ENCODE assay signal across 19 cellular contexts in genomic region chr9:127066775-127067111, GRCh38. TPM values are rescaled to one million over a fixed set of nuclear protein-coding genes. Genes with fewer than 3 reads are reported as not detected.
DNase-seq lines count a peak whose midpoint lies in the region; ATAC-seq and TF ChIP-seq lines count a peak whose summit lies in the region.
"Had no signal": no experiment of that assay in that cellular context is flagged by ENCODE, and none has a peak within 500 bp of the region (broad histone marks: within the 10 kb centered on the region; RNA-seq: fewer than 3 reads in every experiment).

No MANE protein-coding gene starts in this region.

- H2AFZ ChIP-seq in mesenchymal stem cell (ENCODE audit: low read depth, low read length): no peak overlapping the region
- H2AFZ ChIP-seq: GM23338 had no signal

- intact Hi-C loops in mucosa of descending colon (cut with DNase I, micrococcal nuclease): no loop called here

- H2BK12ac ChIP-seq in mesenchymal stem cell (ENCODE audit: low read length in 2 of 2): no peak overlapping the region

- H3K79me1 ChIP-seq in mesenchymal stem cell (replicated peaks; ENCODE audit: low read length, poor library complexity, severe bottlenecking): no peaks in the 10 kb centered on the region

- H3K9me3 ChIP-seq in mesenchymal stem cell (ENCODE audit: control insufficient read depth, low read length) (peaks cover 7% of the 10 kb centered on the region), mucosa of descending colon (no peaks in the 10 kb centered on the region)
- H3K9me3 ChIP-seq: body of pancreas had no signal

- no peak overlapping the region for H2BK15ac ChIP-seq in mesenchymal stem cell (ENCODE audit: low read depth, poor library complexity, severe bottlenecking)

- H4K8ac ChIP-seq in mesenchymal stem cell (ENCODE audit: low read length): no peak overlapping the region

- in situ Hi-C loops in GM13976 (cut with MboI; ENCODE audit: low sequenced_read_pairs, unreplicated experiment): no loop called here

- no peak overlapping the region for H2AK5ac ChIP-seq in mesenchymal stem cell (ENCODE audit: low read length, severe bottlenecking)

- TF ChIP-seq CTCF in choroid plexus epithelial cell (conservative IDR thresholded peaks at IDR 0.05; ENCODE audit: low read depth, low read length) (no peak), GM13976 (IDR thresholded peaks at IDR 0.05; ENCODE audit: borderline replicate concordance, control extremely low read depth, extremely low read depth, insufficient read depth, missing control alignments) (no peak), mucosa of descending colon (IDR thresholded peaks at IDR 0.05) (no peak)

- H4K91ac ChIP-seq in mesenchymal stem cell (ENCODE audit: low read length): no peak overlapping the region

- no peak overlapping the region for H3K23ac ChIP-seq in mesenchymal stem cell (ENCODE audit: low read length in 2 of 2)

- H3K18ac ChIP-seq in mesenchymal stem cell (ENCODE audit: low read depth in 1 of 2, low read length in 2 of 2): no peak overlapping the region

- H3K4me2 ChIP-seq in mesenchymal stem cell (ENCODE audit: low read length, poor library complexity, severe bottlenecking): no peak overlapping the region
- H3K4me2 ChIP-seq: GM23338 had no signal

- ATAC-seq in GM18873 (IDR thresholded peaks at IDR 0.05; ENCODE audit: low FRiP score, unreplicated experiment) (no peak), mucosa of descending colon (no peak), HG02938 (IDR thresholded peaks at IDR 0.05; ENCODE audit: unreplicated experiment) (no peak)
- ATAC-seq: activated CD4-positive, CD25-positive, alpha-beta regulatory T cell treated with anti-CD3 and anti-CD28 coated beads, Interleukin-2, amount 50 U/mL, for 24 hours; activated naive CD4-positive, alpha-beta T cell treated with anti-CD3 and anti-CD28 coated beads, Interleukin-2, amount 50 U/mL, for 72 hours; body of pancreas; Panc1 had no signal

- H3K4ac ChIP-seq in mesenchymal stem cell (ENCODE audit: low read depth in 1 of 2, low read length in 2 of 2): no peak overlapping the region

- no peak overlapping the region for H3K4me3 ChIP-seq in choroid plexus epithelial cell (ENCODE audit: low read depth, low read length)
- no peak overlapping the region for H3K4me3 ChIP-seq in mesenchymal stem cell (ENCODE audit: insufficient read depth in 1 of 2, low read depth in 1 of 2, low read length in 2 of 2)
- no peak overlapping the region for H3K4me3 ChIP-seq in mucosa of descending colon
- H3K4me3 ChIP-seq: body of pancreas, GM23338, left ventricle myocardium inferior had no signal

- 95% methylated on average over 2 of the region's 2 CpGs for WGBS in mesenchymal stem cell

- H2BK5ac ChIP-seq in mesenchymal stem cell (ENCODE audit: low read depth, low read length, poor library complexity, severe bottlenecking): no peak overlapping the region

- no peak overlapping the region for H3K27ac ChIP-seq in mesenchymal stem cell (ENCODE audit: low read length, poor library complexity, severe bottlenecking)
- H3K27ac ChIP-seq: body of pancreas, left ventricle myocardium inferior had no signal

- H3K9ac ChIP-seq in mesenchymal stem cell (ENCODE audit: low read length): no peak overlapping the region

- no peak overlapping the region for H3K14ac ChIP-seq in mesenchymal stem cell (ENCODE audit: low read length in 2 of 2)

- no peaks in the 10 kb centered on the region for H3K36me3 ChIP-seq in mesenchymal stem cell (ENCODE audit: control insufficient read depth in 1 of 2, insufficient read depth in 2 of 2, low read depth in 1 of 2, low read length in 2 of 2)
- no peaks in the 10 kb centered on the region for H3K36me3 ChIP-seq in mucosa of descending colon (ENCODE audit: low read depth)

- H3K4me1 ChIP-seq in mesenchymal stem cell (ENCODE audit: control insufficient read depth, insufficient read depth, low read depth, low read length): peaks cover 2% of the 10 kb centered on the region
- no peaks in the 10 kb centered on the region for H3K4me1 ChIP-seq in mucosa of descending colon (ENCODE audit: low read depth)
- H3K4me1 ChIP-seq: body of pancreas had no signal

- peak; percentile 57 for DNase-seq in Daoy (ENCODE audit: low read depth)
- peak; percentile 27 for DNase-seq in NOMO-1 treated with dmso at 0.1 percent for 144 hours (lab: John Stamatoyannopoulos, UW; ENCODE audit: unreplicated experiment)
- peak; percentile 80 for DNase-seq in choroid plexus epithelial cell (ENCODE audit: low read depth)
- peak; percentile 87 for DNase-seq in mesenchymal stem cell
- no peak for DNase-seq in GM13976 (ENCODE audit: low spot score)
- DNase-seq in mucosa of descending colon: no peak
- DNase-seq: activated CD8-positive, alpha-beta memory T cell treated with anti-CD3 and anti-CD28 coated beads for 24 hours; body of pancreas; CD8-positive, alpha-beta memory T cell; EL; left ventricle myocardium inferior; NCI-H146; NCI-H774 had no signal

- no peaks in the 10 kb centered on the region for H3K27me3 ChIP-seq in mesenchymal stem cell (ENCODE audit: control insufficient read depth in 1 of 2, insufficient read depth in 1 of 2, low read length in 2 of 2)
- H3K27me3 ChIP-seq: body of pancreas had no signal

- H2BK120ac ChIP-seq in mesenchymal stem cell (ENCODE audit: low read depth, low read length): no peak overlapping the region

RNA-seq across cellular contexts. Expression of gene ANGPTL2, which starts 55.7 kb away (rescaled TPM):
- total RNA-seq in Daoy (2014; rRNA removed; shearing (Covaris generic)): 12.4 and 18.6 TPM in 2 replicates
- 40.8 TPM for polyA plus RNA-seq in mesenchymal stem cell (2013, experiment 1 of 2)
- polyA plus RNA-seq in mesenchymal stem cell (2013, experiment 2 of 2): 41.1 TPM
- 10 to 100 TPM in 2 of 3 donors, 1 to 10 TPM in 1; 4.1 to 50.9 (median 11.6) TPM for total RNA-seq in mucosa of descending colon
- total RNA-seq: activated naive CD4-positive, alpha-beta T cell treated with anti-CD3 and anti-CD28 coated beads, Interleukin-2, amount 50 U/mL, for 72 hours; CD8-positive, alpha-beta memory T cell had no signal
- polyA plus RNA-seq: CD8-positive, alpha-beta memory T cell had no signal

Comparison
In these comparisons a context has a peak if more than half of its experiments do, and no peak if none do; other contexts are left out.
1. DNase-seq: peak in Daoy (single experiment), NOMO-1 treated with dmso at 0.1 percent for 144 hours (single experiment), choroid plexus epithelial cell (single experiment) and mesenchymal stem cell (single experiment); none in GM13976 (single experiment) and mucosa of descending colon (0 of 3).